Comparison of ENCODE assay signal across 3 cellular contexts in the genomic region with DNA sequence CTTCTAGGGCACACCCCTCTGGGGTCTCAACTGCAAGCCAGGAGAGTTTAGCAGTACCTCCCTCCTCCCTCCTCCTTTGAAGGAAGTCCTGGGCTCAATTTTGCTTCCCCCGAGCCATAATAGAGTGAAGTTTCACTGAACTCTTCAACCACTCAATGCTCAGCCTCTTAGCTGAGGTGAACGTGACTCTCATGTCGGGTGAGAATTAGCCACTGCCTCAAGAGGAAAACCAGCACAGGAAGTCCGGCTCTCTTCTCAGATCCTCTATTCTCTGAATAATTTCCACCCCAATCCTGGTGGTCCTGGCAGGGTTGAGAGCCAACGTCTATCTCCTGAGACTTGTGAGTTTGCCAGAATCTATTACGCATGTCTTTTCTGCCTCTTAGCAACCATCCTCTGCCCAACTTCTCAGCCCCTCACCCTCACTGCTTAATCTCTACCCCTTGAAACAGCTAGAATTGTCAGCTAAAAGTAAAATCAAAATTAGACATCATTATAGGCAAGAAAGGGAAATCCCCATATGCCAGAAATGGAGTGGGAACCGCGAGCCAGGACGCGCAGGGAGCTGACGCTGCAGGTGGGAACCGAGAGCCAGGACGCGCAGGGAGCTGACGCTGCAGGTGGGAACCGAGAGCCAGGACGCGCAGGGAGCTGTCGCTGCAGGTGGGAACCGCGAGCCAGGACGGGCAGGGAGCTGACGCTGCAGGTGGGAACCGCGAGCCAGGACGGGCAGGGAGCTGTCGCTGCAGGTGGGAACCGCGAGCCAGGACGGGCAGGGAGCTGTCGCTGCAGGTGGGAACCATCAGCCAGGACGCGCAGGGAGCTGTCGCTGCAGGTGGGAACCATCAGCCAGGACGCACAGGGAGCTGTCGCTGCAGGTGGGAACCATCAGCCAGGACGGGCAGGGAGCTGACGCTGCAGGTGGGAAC. TPM values are rescaled to one million over a fixed set of nuclear protein-coding genes. Genes with fewer than 3 reads are reported as not detected.
"Had no signal": no experiment of that assay in that cellular context is flagged by ENCODE, and none has a peak within 500 bp of the region (broad histone marks: within the 10 kb centered on the region; RNA-seq: fewer than 3 reads in every experiment).

No MANE protein-coding gene starts in this region.

RNA-seq across cellular contexts. Expression of gene PLD4, which starts 19.8 kb away (rescaled TPM):
- total RNA-seq: activated CD8-positive, alpha-beta T cell treated with anti-CD3 and anti-CD28 coated beads for 36 hours; Right ventricle myocardium inferior; RPMI7951 had no signal
